ENCODE assay signal across 19 cellular contexts in the genomic region with DNA sequence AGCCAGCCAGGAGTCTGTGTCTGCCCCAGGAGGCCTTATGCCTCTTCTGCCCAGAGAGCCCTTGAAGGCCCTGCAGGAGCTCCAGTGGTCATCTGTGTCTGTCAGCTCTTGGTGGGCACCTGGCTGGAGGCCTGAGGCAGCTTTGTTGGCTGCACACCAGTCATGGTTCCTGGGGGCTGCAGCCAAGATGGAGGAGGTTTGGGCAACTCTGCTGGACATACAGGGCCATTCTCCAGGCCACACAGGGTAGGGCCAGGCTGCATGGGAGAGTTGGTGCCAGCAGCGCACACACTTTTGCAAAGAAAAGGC. TPM values are rescaled to one million over a fixed set of nuclear protein-coding genes. Genes with fewer than 3 reads are reported as not detected.
"Had no signal": no experiment of that assay in that cellular context is flagged by ENCODE, and none has a peak within 500 bp of the region (broad histone marks: within the 10 kb centered on the region; RNA-seq: fewer than 3 reads in every experiment).

No MANE protein-coding gene starts in this region.

- H3K27me3 ChIP-seq: colonic mucosa, esophagus squamous epithelium, gastroesophageal sphincter, transverse colon had no signal

- H3K9me3 ChIP-seq: colonic mucosa, esophagus squamous epithelium, gastroesophageal sphincter, thoracic aorta, transverse colon had no signal

- DNase-seq: colonic mucosa; dermis blood vessel endothelial cell; esophagus squamous epithelium; foreskin fibroblast; glutamatergic neuron; immature natural killer cell; kidney; left colon; left ventricle myocardium superior; mesendoderm; naive B cell; stimulated activated CD4-positive, alpha-beta T cell treated with anti-CD3 and anti-CD28 coated beads, Interleukin-4, amount 100 ng/mL, for 1 hour; stimulated activated CD8-positive, alpha-beta memory T cell treated with anti-CD3 and anti-CD28 coated beads, Interleukin-4, amount 100 ng/mL, for 48 hours; transverse colon had no signal

- H3K36me3 ChIP-seq: colonic mucosa, transverse colon had no signal

- H3K4me3 ChIP-seq: colonic mucosa, esophagus squamous epithelium, gastroesophageal sphincter, lung, thoracic aorta, transverse colon had no signal

- ATAC-seq: gastroesophageal sphincter, left colon, left ventricle myocardium superior, right cardiac atrium had no signal

- H3K4me1 ChIP-seq: colonic mucosa had no signal

- H3K27ac ChIP-seq: colonic mucosa, esophagus squamous epithelium, gastroesophageal sphincter, thoracic aorta, transverse colon had no signal

RNA-seq across cellular contexts. Expression of gene MFAP4, which starts 53.9 kb away (rescaled TPM):
- total RNA-seq: dermis blood vessel endothelial cell, epithelial cell of proximal tubule had no signal
